13 cellular contexts compared by ENCODE assay signal in genomic region chr5:149143470-149143869, GRCh38. TPM values are rescaled to one million over a fixed set of nuclear protein-coding genes. Genes with fewer than 3 reads are reported as not detected.
DNase-seq lines count a peak whose midpoint lies in the region; ATAC-seq, FAIRE-seq and TF ChIP-seq lines count a peak whose summit lies in the region.
"Had no signal": no experiment of that assay in that cellular context is flagged by ENCODE, and none has a peak within 500 bp of the region (broad histone marks: within the 10 kb centered on the region; RNA-seq: fewer than 3 reads in every experiment).

No MANE protein-coding gene starts in this region.

- no peaks in the 10 kb centered on the region for H3K9me2 ChIP-seq in PC-9 (ENCODE audit: insufficient read depth)

- H3F3A ChIP-seq in PC-9 (ENCODE audit: insufficient read depth, low read depth): peaks cover 24% of the 10 kb centered on the region

- DNase-seq in PC-9 (no peak), endothelial cell of umbilical vein (ENCODE audit: low read depth, low spot score) (peak; percentile 56), lower lobe of right lung (no peak), type B pancreatic cell (ENCODE audit: extremely low spot score, unreplicated experiment) (no peak), colonic mucosa (no peak), NCI-H524 (lab: John Stamatoyannopoulos, UW) (no peak), NCI-H2081 treated with DMSO at 0.1 percent for 48 hours (lab: John Stamatoyannopoulos, UW) (no peak)
- DNase-seq: activated B cell treated with CpG ODN at 0.5 μM for 24 hours; activated effector memory CD4-positive, alpha-beta T cell treated with anti-CD3 and anti-CD28 coated beads, Interleukin-2, amount 50 U/mL, for 16 hours; DMS53; left colon; NCI-H1930 had no signal

- H3K4me1 ChIP-seq in PC-9 (replicated peaks; ENCODE audit: insufficient read depth): peaks cover 59% of the 10 kb centered on the region
- H3K4me1 ChIP-seq in endothelial cell of umbilical vein (ENCODE audit: control insufficient read depth, extremely low read depth, insufficient read depth, low read length): peaks cover 26% of the 10 kb centered on the region
- H3K4me1 ChIP-seq in lower lobe of right lung: peaks cover 32% of the 10 kb centered on the region
- no peaks in the 10 kb centered on the region for H3K4me1 ChIP-seq in colonic mucosa

- dilution Hi-C loops in endothelial cell of umbilical vein (cut with MboI; ENCODE audit: extremely low pct_ligation_motif_present, low sequenced_read_pairs): no loop called here

- no peaks in the 10 kb centered on the region for H3K27me3 ChIP-seq in PC-9 (ENCODE audit: insufficient read depth, low read depth)
- no peaks in the 10 kb centered on the region for H3K27me3 ChIP-seq in endothelial cell of umbilical vein (ENCODE audit: control insufficient read depth in 2 of 2, insufficient read depth in 2 of 2, low read length in 2 of 2)
- no peaks in the 10 kb centered on the region for H3K27me3 ChIP-seq in lower lobe of right lung (ENCODE audit: low read depth)
- no peaks in the 10 kb centered on the region for H3K27me3 ChIP-seq in colonic mucosa

- no peak for TF ChIP-seq POLR2A in endothelial cell of umbilical vein (IDR thresholded peaks at IDR 0.05; ENCODE audit: low read depth, low read length)

- no peaks in the 10 kb centered on the region for H3K9me3 Mint-ChIP-seq in type B pancreatic cell

- peak overlapping the region; percentile 13 for H3K27ac ChIP-seq in PC-9
- H3K27ac ChIP-seq in endothelial cell of umbilical vein (ENCODE audit: insufficient read depth, low read depth, low read length): no peak overlapping the region
- H3K27ac ChIP-seq in lower lobe of right lung: peak overlapping the region; percentile 81
- H3K27ac ChIP-seq in colonic mucosa: no peak overlapping the region

- H3K4me2 ChIP-seq in PC-9 (peak overlapping the region; percentile 99), endothelial cell of umbilical vein (ENCODE audit: insufficient read depth, low read length) (peak overlapping the region; percentile 67)

- H3K36me3 ChIP-seq in PC-9 (ENCODE audit: low read depth): peaks cover 30% of the 10 kb centered on the region
- H3K36me3 ChIP-seq in endothelial cell of umbilical vein (ENCODE audit: control insufficient read depth in 2 of 2, extremely low read depth in 1 of 2, insufficient read depth in 2 of 2, low read length in 2 of 2): no peaks in the 10 kb centered on the region
- H3K36me3 ChIP-seq in lower lobe of right lung: no peaks in the 10 kb centered on the region
- H3K36me3 ChIP-seq in colonic mucosa: no peaks in the 10 kb centered on the region

- peak overlapping the region; percentile 46 for H3K27ac Mint-ChIP-seq in type B pancreatic cell
- H3K27ac Mint-ChIP-seq: activated B cell treated with CpG ODN at 0.5 μM for 24 hours had no signal

- no peaks in the 10 kb centered on the region for H3K9me1 ChIP-seq in endothelial cell of umbilical vein (replicated peaks; ENCODE audit: control insufficient read depth, extremely low read depth, insufficient read depth, low read length)

- H2AFZ ChIP-seq in PC-9 (no peak overlapping the region), endothelial cell of umbilical vein (ENCODE audit: low read depth, low read length) (no peak overlapping the region)

- H3K9ac ChIP-seq in endothelial cell of umbilical vein (replicated peaks; ENCODE audit: extremely low read depth, insufficient read depth, low read length) (peak overlapping the region; percentile 1), colonic mucosa (ENCODE audit: low read depth in 2 of 2, low read length in 2 of 2) (no peak overlapping the region)

- TF ChIP-seq CTCF in PC-9 (conservative IDR thresholded peaks at IDR 0.05) (no peak), endothelial cell of umbilical vein (IDR thresholded peaks at IDR 0.05; ENCODE audit: extremely low read depth in 1 of 2, insufficient read depth in 1 of 2, low read depth in 1 of 2, low read length in 2 of 2) (no peak), lower lobe of right lung (IDR thresholded peaks at IDR 0.05) (no peak), type B pancreatic cell (conservative IDR thresholded peaks at IDR 0.05) (no peak), colonic mucosa (IDR thresholded peaks at IDR 0.05) (no peak)

- H3K4me3 ChIP-seq in PC-9: peak overlapping the region; percentile 97
- H3K4me3 ChIP-seq in endothelial cell of umbilical vein (replicated peaks in 1 of 3; ENCODE audit: insufficient read depth in 1 of 3, low read depth in 1 of 3, low read length in 3 of 3): no peak overlapping the region
- peak overlapping the region; percentile 68 for H3K4me3 ChIP-seq in lower lobe of right lung
- H3K4me3 ChIP-seq in colonic mucosa: no peak overlapping the region

- POLR2A ChIA-PET in PC-9 (lab: Charles Lee; ENCODE audit: unreplicated experiment) (interaction anchor here (0.5 to 0.7 kb wide), 3 partner anchors 15 to 141 kb away, joined by 4 to 38 read pairs (median 10); no protein-coding TSS in a partner anchor), endothelial cell of umbilical vein (lab: Charles Lee) (interaction anchor here (0.5 to 1.0 kb wide), 3 partner anchors 83 to 303 kb away, joined by 4 to 10 read pairs (median 6); no protein-coding TSS in a partner anchor)

- H3K36me3 Mint-ChIP-seq in type B pancreatic cell: no peaks in the 10 kb centered on the region

- peaks cover 19% of the 10 kb centered on the region; the same call in 1 of the 2 replicates for H3K9me3 ChIP-seq in PC-9 (ENCODE audit: insufficient read depth, low read depth)
- H3K9me3 ChIP-seq in endothelial cell of umbilical vein (replicated peaks; ENCODE audit: control insufficient read depth, insufficient read depth, low read length): no peaks in the 10 kb centered on the region
- H3K9me3 ChIP-seq in lower lobe of right lung: no peaks in the 10 kb centered on the region
- H3K9me3 ChIP-seq in colonic mucosa: no peaks in the 10 kb centered on the region

- H3K4me1 Mint-ChIP-seq in type B pancreatic cell (ENCODE audit: unreplicated experiment): peaks cover 4% of the 10 kb centered on the region

- H3K4me3 Mint-ChIP-seq in type B pancreatic cell: no peak overlapping the region
- H3K4me3 Mint-ChIP-seq: activated B cell treated with CpG ODN at 0.5 μM for 24 hours had no signal

- no peaks in the 10 kb centered on the region for H4K20me1 ChIP-seq in PC-9 (ENCODE audit: insufficient read depth)
- no peaks in the 10 kb centered on the region for H4K20me1 ChIP-seq in endothelial cell of umbilical vein (replicated peaks; ENCODE audit: control insufficient read depth, extremely low read depth, insufficient read depth, low read length)

- ATAC-seq in lower lobe of right lung: peak; percentile 9 to 28
- no peak for ATAC-seq in GM21786 (IDR thresholded peaks at IDR 0.05; ENCODE audit: unreplicated experiment)
- ATAC-seq: left colon had no signal

- BruUV-seq in PC-9 (replicated peaks; lab: Mats Ljungman, UMichigan) (no TSS peak), endothelial cell of umbilical vein (replicated peaks; lab: Mats Ljungman, UMichigan) (no TSS peak)

- CTCF ChIA-PET in PC-9 (lab: Charles Lee): interaction anchor here (0.7 to 1.1 kb wide), 4 partner anchors 8 to 18 kb away, joined by 3 to 12 read pairs (median 6); no protein-coding TSS in a partner anchor
- CTCF ChIA-PET in endothelial cell of umbilical vein (lab: Charles Lee): interaction anchor here (0.6 to 8.1 kb wide), 12 partner anchors 9 to 228 kb away, joined by 3 to 238 read pairs (median 4); no protein-coding TSS in a partner anchor

- H3K27me3 Mint-ChIP-seq in type B pancreatic cell: peaks cover 32% of the 10 kb centered on the region

- intact Hi-C loops in PC-9 (cut with micrococcal nuclease; ENCODE audit: unreplicated experiment) (loop anchor here (5.0 kb wide), 1 partner anchor 284 kb away; no protein-coding TSS in a partner anchor), endothelial cell of umbilical vein (cut with micrococcal nuclease) (no loop called here), lower lobe of right lung (cut with DNase I) (no loop called here), colonic mucosa (cut with DNase I) (no loop called here)

- H3K79me2 ChIP-seq in PC-9 (ENCODE audit: low read depth) (peaks cover 69% of the 10 kb centered on the region), endothelial cell of umbilical vein (ENCODE audit: control insufficient read depth, insufficient read depth, low read length) (peaks cover 33% of the 10 kb centered on the region)

- FAIRE-seq in endothelial cell of umbilical vein (lab: Jason Lieb, UNC): peak; percentile 78

TF ChIP-seq in endothelial cell of umbilical vein, 7 proteins besides CTCF, POLR2A, EP300 and RAD21:
- TF ChIP-seq GATA2 (IDR thresholded peaks at IDR 0.05; ENCODE audit: insufficient read depth, insufficient read length, low read depth, low read length) (no peak), FOS (IDR thresholded peaks at IDR 0.05; ENCODE audit: borderline replicate concordance, insufficient read depth, low read length) (peak; percentile 58)

RNA-seq across cellular contexts. Expression of gene ABLIM3, which starts 2.2 kb away (rescaled TPM):
- 101 and 111 TPM in 2 replicates for total RNA-seq in PC-9 (2021)
- 25.7 and 42.1 TPM in 2 replicates for total RNA-seq in endothelial cell of umbilical vein
- polyA plus RNA-seq in endothelial cell of umbilical vein: 14.9 and 16.7 TPM in 2 replicates
- 18.4 and 19.1 TPM in 2 replicates for polyA plus RNA-seq in endothelial cell of umbilical vein (2011; cell fraction: cytosol; rRNA removed)
- polyA plus RNA-seq in endothelial cell of umbilical vein (2011; cell fraction: nucleus; rRNA removed): 50.3 and 58.4 TPM in 2 replicates
- 26.0 and 29.4 TPM in 2 replicates for polyA plus RNA-seq in endothelial cell of umbilical vein (2012)
- 33.8 and 34.6 TPM in 2 replicates for polyA minus RNA-seq in endothelial cell of umbilical vein
- 0.31 TPM for polyA minus RNA-seq in endothelial cell of umbilical vein (2011; cell fraction: cytosol; rRNA and poly(A)+ RNA removed)
- polyA minus RNA-seq in endothelial cell of umbilical vein (2011; cell fraction: nucleus; rRNA and poly(A)+ RNA removed): 29.8 and 34.3 TPM in 2 replicates
- 26.7 TPM for total RNA-seq in lower lobe of right lung
- 7.8 and 8.0 TPM in 2 replicates for total RNA-seq in type B pancreatic cell (ENCODE audit: low replicate concordance)
- 1 to 10 TPM; 2.3 to 4.1 TPM for total RNA-seq in colonic mucosa
- total RNA-seq: activated B cell treated with CpG ODN at 0.5 μM for 24 hours had no signal

Comparison
In these comparisons a context has a peak if more than half of its experiments do, and no peak if none do; other contexts are left out.
1. H3K27ac ChIP-seq: peak in PC-9 (single experiment) and lower lobe of right lung (single experiment); none in endothelial cell of umbilical vein (single experiment) and colonic mucosa (single experiment).
2. H3K4me3 ChIP-seq: peak in PC-9 (single experiment) and lower lobe of right lung (single experiment); none in endothelial cell of umbilical vein (0 of 3) and colonic mucosa (single experiment).